Comparison of ENCODE assay signal across 8 cellular contexts in genomic region chr19:44847144-44848035, GRCh38. TPM values are rescaled to one million over a fixed set of nuclear protein-coding genes. Genes with fewer than 3 reads are reported as not detected.
DNase-seq lines count a peak whose midpoint lies in the region; FAIRE-seq and TF ChIP-seq lines count a peak whose summit lies in the region.

No MANE protein-coding gene starts in this region.

- H2BK15ac ChIP-seq in neuronal stem cell (ENCODE audit: low read length), result peak overlapping the region; percentile 65

- peak overlapping the region; percentile 96 for H3K18ac ChIP-seq in neuronal stem cell (ENCODE audit: low read length)

- no peak for TF ChIP-seq POLR2A in GM12891 (IDR thresholded peaks at IDR 0.05; ENCODE audit: low read depth, low read length)

- H3K4me2 ChIP-seq in KMS-11 (peak overlapping the region; percentile 41; the same call in 1 of the 2 replicates), neuronal stem cell (ENCODE audit: insufficient read depth, low read length, poor library complexity, severe bottlenecking) (peak overlapping the region; percentile 99)

- CTCF ChIA-PET in CD4-positive, alpha-beta memory T cell (lab: Charles Lee; ENCODE audit: partially characterized antibody), result interaction anchor here (0.8 to 3.1 kb wide), 2 partner anchors 51 to 64 kb away, joined by 3 to 16 read pairs; no protein-coding TSS in a partner anchor

- H2AFZ ChIP-seq in KMS-11 (ENCODE audit: low read depth) (no peak overlapping the region), neuronal stem cell (ENCODE audit: low read length) (peak overlapping the region; percentile 96)

- H3K4ac ChIP-seq in neuronal stem cell (ENCODE audit: low read length), result peak overlapping the region; percentile 39

- H3K9ac ChIP-seq in KMS-11 (no peak overlapping the region), neuronal stem cell (ENCODE audit: low read depth, low read length, poor library complexity) (peak overlapping the region; percentile 78)

- peak overlapping the region; percentile 47 for H3K14ac ChIP-seq in neuronal stem cell (ENCODE audit: low read length)

- H2BK12ac ChIP-seq in neuronal stem cell (ENCODE audit: low read length), result no peak overlapping the region

- no peaks in the 10 kb centered on the region for H4K20me1 ChIP-seq in KMS-11 (ENCODE audit: insufficient read depth)

- peak overlapping the region in 6 of 7 donors; percentile 38 to 90 (median 78) for H3K27ac Mint-ChIP-seq in CD4-positive, alpha-beta memory T cell
- peak overlapping the region; percentile 45 for H3K27ac Mint-ChIP-seq in activated T-helper 1 cell treated with anti-CD3 and anti-CD28 coated beads, Interleukin-12 subunit alpha, Interleukin-12 subunit beta, Interleukin-2, Interleukin-4 antibody, amounts not matched to agents 30 ng/mL and 10 ng/mL and 1 ng/mL, durations not matched to agents 14 hours and 24 hours and 36 hours

- peak overlapping the region; percentile 79 for H2AK5ac ChIP-seq in neuronal stem cell (ENCODE audit: low read depth, low read length)

- TF ChIP-seq CTCF in KMS-11 (conservative IDR thresholded peaks at IDR 0.05; ENCODE audit: low read depth, low read length), result no peak

- H3K27me3 ChIP-seq in CD4-positive, alpha-beta memory T cell (ENCODE audit: insufficient read depth, low read length), result peaks cover 9% of the 10 kb centered on the region
- H3K27me3 ChIP-seq in KMS-11 (ENCODE audit: insufficient read depth, low read depth) (peaks cover 19% of the 10 kb centered on the region), neuronal stem cell (ENCODE audit: control insufficient read depth in 3 of 3, insufficient read depth in 3 of 3, low read depth in 1 of 3, low read length in 3 of 3) (no peaks in the 10 kb centered on the region)

- intact Hi-C loops in CD4-positive, alpha-beta memory T cell (cut with micrococcal nuclease), result loop anchor here (2.0 kb wide), 1 partner anchor 43 kb away; the partner anchor contains the start of gene TOMM40
- intact Hi-C loops in activated T-helper 1 cell treated with anti-CD3 and anti-CD28 coated beads, Interleukin-12 subunit alpha, Interleukin-12 subunit beta, Interleukin-2, Interleukin-4 antibody, amounts not matched to agents 30 ng/mL and 10 ng/mL and 1 ng/mL, durations not matched to agents 14 hours and 24 hours and 36 hours (cut with micrococcal nuclease), result no loop called here

- peak overlapping the region; percentile 93 for H2BK120ac ChIP-seq in neuronal stem cell (ENCODE audit: low read depth, low read length)

- H2BK5ac ChIP-seq in neuronal stem cell (ENCODE audit: low read length), result peak overlapping the region; percentile 100

- no peak for DNase-seq in CD4-positive, alpha-beta memory T cell
- no peak for DNase-seq in activated T-helper 1 cell treated with anti-CD3 and anti-CD28 coated beads, Interleukin-12 subunit alpha, Interleukin-12 subunit beta, Interleukin-2, Interleukin-4 antibody, amounts not matched to agents 30 ng/mL and 10 ng/mL and 1 ng/mL, durations not matched to agents 14 hours and 24 hours and 36 hours (ENCODE audit: low spot score)
- DNase-seq in globus pallidus (ENCODE audit: low spot score) (peak; percentile 15), neuronal stem cell (ENCODE audit: low spot score) (peak; percentile 43), GM12891 (ENCODE audit: insufficient read length, low spot score) (no peak), DMS114 treated with DMSO at 0.1 percent for 48 hours (lab: John Stamatoyannopoulos, UW; ENCODE audit: unreplicated experiment) (no peak), GDM1 (lab: John Stamatoyannopoulos, UW) (no peak)

- no peaks in the 10 kb centered on the region for H3K36me3 ChIP-seq in CD4-positive, alpha-beta memory T cell (ENCODE audit: insufficient read depth, low read length)
- H3K36me3 ChIP-seq in KMS-11 (ENCODE audit: insufficient read depth), result no peaks in the 10 kb centered on the region
- H3K36me3 ChIP-seq in neuronal stem cell (replicated peaks in 1 of 2; ENCODE audit: control insufficient read depth in 2 of 2, insufficient read depth in 2 of 2, low read length in 2 of 2), result peaks cover 5 to 17% of the 10 kb centered on the region in 2 donors

- POLR2A ChIA-PET in CD4-positive, alpha-beta memory T cell (lab: Charles Lee; ENCODE audit: partially characterized antibody), result no interaction called here

- peaks cover 5 to 7% of the 10 kb centered on the region in 2 donors for H3K27me3 Mint-ChIP-seq in CD4-positive, alpha-beta memory T cell
- peaks cover 37% of the 10 kb centered on the region for H3K27me3 Mint-ChIP-seq in activated T-helper 1 cell treated with anti-CD3 and anti-CD28 coated beads, Interleukin-12 subunit alpha, Interleukin-12 subunit beta, Interleukin-2, Interleukin-4 antibody, amounts not matched to agents 30 ng/mL and 10 ng/mL and 1 ng/mL, durations not matched to agents 14 hours and 24 hours and 36 hours (ENCODE audit: insufficient read depth)

- no peak overlapping the region for H3K27ac ChIP-seq in CD4-positive, alpha-beta memory T cell (ENCODE audit: low read depth, low read length)
- H3K27ac ChIP-seq in KMS-11 (no peak overlapping the region), neuronal stem cell (replicated peaks; ENCODE audit: low read length) (peak overlapping the region; percentile 97)

- H3K4me1 ChIP-seq in CD4-positive, alpha-beta memory T cell (ENCODE audit: insufficient read depth, low read length), result peaks cover 31% of the 10 kb centered on the region
- H3K4me1 ChIP-seq in KMS-11 (ENCODE audit: low read depth, poor library complexity, severe bottlenecking) (peaks cover 16% of the 10 kb centered on the region), neuronal stem cell (ENCODE audit: control insufficient read depth in 2 of 2, insufficient read depth in 1 of 2, low read depth in 1 of 2, low read length in 2 of 2) (peaks cover 19 to 22% of the 10 kb centered on the region in 2 donors)

- peak overlapping the region; percentile 75 to 91 (median 88) for H3K4me3 Mint-ChIP-seq in CD4-positive, alpha-beta memory T cell
- peak overlapping the region; percentile 68 for H3K4me3 Mint-ChIP-seq in activated T-helper 1 cell treated with anti-CD3 and anti-CD28 coated beads, Interleukin-12 subunit alpha, Interleukin-12 subunit beta, Interleukin-2, Interleukin-4 antibody, amounts not matched to agents 30 ng/mL and 10 ng/mL and 1 ng/mL, durations not matched to agents 14 hours and 24 hours and 36 hours

- peak overlapping the region in 1 of 2 donors; percentile 37 for H3K4me3 ChIP-seq in CD4-positive, alpha-beta memory T cell (ENCODE audit: low read length in 2 of 2)
- H3K4me3 ChIP-seq in KMS-11 (IDR thresholded peaks at IDR 0.05; ENCODE audit: insufficient read depth, low read depth, low read length), result no peak overlapping the region
- peak overlapping the region; percentile 65 to 98 for H3K4me3 ChIP-seq in neuronal stem cell (ENCODE audit: low read length in 2 of 2)

- no peaks in the 10 kb centered on the region for H3K79me2 ChIP-seq in KMS-11 (ENCODE audit: insufficient read depth, low read depth)

- no peak for FAIRE-seq in GM12891 (lab: Jason Lieb, UNC)

- H3K36me3 Mint-ChIP-seq in CD4-positive, alpha-beta memory T cell, result peaks cover 0 to 2% of the 10 kb centered on the region in 2 donors
- no peaks in the 10 kb centered on the region for H3K36me3 Mint-ChIP-seq in activated T-helper 1 cell treated with anti-CD3 and anti-CD28 coated beads, Interleukin-12 subunit alpha, Interleukin-12 subunit beta, Interleukin-2, Interleukin-4 antibody, amounts not matched to agents 30 ng/mL and 10 ng/mL and 1 ng/mL, durations not matched to agents 14 hours and 24 hours and 36 hours (ENCODE audit: low read depth)

- peaks cover 13% of the 10 kb centered on the region for H3K79me1 ChIP-seq in neuronal stem cell (ENCODE audit: low read depth, low read length)

- no peak overlapping the region for H4K91ac ChIP-seq in neuronal stem cell (ENCODE audit: low read depth, low read length, poor library complexity)

- no peaks in the 10 kb centered on the region for H3K9me3 ChIP-seq in CD4-positive, alpha-beta memory T cell (ENCODE audit: control insufficient read depth in 1 of 2, low read length in 2 of 2)
- H3K9me3 ChIP-seq in neuronal stem cell (replicated peaks in 1 of 2; ENCODE audit: control insufficient read depth in 2 of 2, insufficient read depth in 1 of 2, low read depth in 1 of 2, low read length in 2 of 2), result no peaks in the 10 kb centered on the region

- no peak overlapping the region for H4K8ac ChIP-seq in neuronal stem cell (ENCODE audit: low read depth, low read length)

- H3K23ac ChIP-seq in neuronal stem cell (ENCODE audit: low read depth, low read length, poor library complexity), result peak overlapping the region; percentile 25

- H3K4me1 Mint-ChIP-seq in CD4-positive, alpha-beta memory T cell, result peaks cover 13 to 36% (median 24%) of the 10 kb centered on the region in 4 donors
- peaks cover 21% of the 10 kb centered on the region for H3K4me1 Mint-ChIP-seq in activated T-helper 1 cell treated with anti-CD3 and anti-CD28 coated beads, Interleukin-12 subunit alpha, Interleukin-12 subunit beta, Interleukin-2, Interleukin-4 antibody, amounts not matched to agents 30 ng/mL and 10 ng/mL and 1 ng/mL, durations not matched to agents 14 hours and 24 hours and 36 hours (ENCODE audit: low read depth)

- no CpG with 5 or more reads among the region's 47 CpGs for whole genome bisulfite sequencing in neuronal stem cell (ENCODE audit: extremely low coverage in 2 of 2, insufficient read length in 2 of 2, insufficient replicate concordance in 1 of 2), 2 donors

- peaks cover 0 to 4% (median 0%) of the 10 kb centered on the region in 8 donors for H3K9me3 Mint-ChIP-seq in CD4-positive, alpha-beta memory T cell
- no peaks in the 10 kb centered on the region for H3K9me3 Mint-ChIP-seq in activated T-helper 1 cell treated with anti-CD3 and anti-CD28 coated beads, Interleukin-12 subunit alpha, Interleukin-12 subunit beta, Interleukin-2, Interleukin-4 antibody, amounts not matched to agents 30 ng/mL and 10 ng/mL and 1 ng/mL, durations not matched to agents 14 hours and 24 hours and 36 hours

RNA-seq across cellular contexts. Expression of gene NECTIN2, which starts 1.3 kb away (rescaled TPM):
- total RNA-seq in CD4-positive, alpha-beta memory T cell, result 1 to 10 TPM in 1 of 2 experiments, under 1 TPM in 1; 0.84 to 1.7 TPM
- polyA plus RNA-seq in CD4-positive, alpha-beta memory T cell, result under 1 TPM in 1 of 2 donors, not detected in 1; 0.11 TPM
- total RNA-seq in activated T-helper 1 cell treated with anti-CD3 and anti-CD28 coated beads, Interleukin-12 subunit alpha, Interleukin-12 subunit beta, Interleukin-2, Interleukin-4 antibody, amounts not matched to agents 30 ng/mL and 10 ng/mL and 1 ng/mL, durations not matched to agents 14 hours and 24 hours and 36 hours, result 0.08 and 0.39 TPM in 2 replicates
- polyA plus RNA-seq in neuronal stem cell (2013, experiment 1 of 2), result 210 TPM
- 208 TPM for polyA plus RNA-seq in neuronal stem cell (2013, experiment 2 of 2)
- 0.18 TPM for polyA plus RNA-seq in GM12891 (2012; ENCODE audit: low read depth, missing spikeins)

RNA-seq across cellular contexts. Expression of gene BCAM, which starts 38.5 kb away (rescaled TPM):
- not detected for total RNA-seq in CD4-positive, alpha-beta memory T cell
- not detected for polyA plus RNA-seq in CD4-positive, alpha-beta memory T cell
- total RNA-seq in activated T-helper 1 cell treated with anti-CD3 and anti-CD28 coated beads, Interleukin-12 subunit alpha, Interleukin-12 subunit beta, Interleukin-2, Interleukin-4 antibody, amounts not matched to agents 30 ng/mL and 10 ng/mL and 1 ng/mL, durations not matched to agents 14 hours and 24 hours and 36 hours, result not detected in 2 replicates
- 28.4 TPM for polyA plus RNA-seq in neuronal stem cell (2013, experiment 1 of 2)
- polyA plus RNA-seq in neuronal stem cell (2013, experiment 2 of 2), result 27.8 TPM
- polyA plus RNA-seq in GM12891 (2012; ENCODE audit: low read depth, missing spikeins), result not detected

RNA-seq across cellular contexts. Expression of gene TOMM40, which starts 43.7 kb away (rescaled TPM):
- 10 to 100 TPM; 32.8 to 34.6 TPM for total RNA-seq in CD4-positive, alpha-beta memory T cell
- polyA plus RNA-seq in CD4-positive, alpha-beta memory T cell, result 10 to 100 TPM; 30.9 to 43.6 TPM
- 209 and 211 TPM in 2 replicates for total RNA-seq in activated T-helper 1 cell treated with anti-CD3 and anti-CD28 coated beads, Interleukin-12 subunit alpha, Interleukin-12 subunit beta, Interleukin-2, Interleukin-4 antibody, amounts not matched to agents 30 ng/mL and 10 ng/mL and 1 ng/mL, durations not matched to agents 14 hours and 24 hours and 36 hours
- 49.4 TPM for polyA plus RNA-seq in neuronal stem cell (2013, experiment 1 of 2)
- polyA plus RNA-seq in neuronal stem cell (2013, experiment 2 of 2), result 49.5 TPM
- 61.6 TPM for polyA plus RNA-seq in GM12891 (2012; ENCODE audit: low read depth, missing spikeins)

RNA-seq across cellular contexts. Expression of gene APOE, which starts 58.2 kb away (rescaled TPM):
- total RNA-seq in CD4-positive, alpha-beta memory T cell, result 10 to 100 TPM in 1 of 2 experiments, 1 to 10 TPM in 1; 9.0 to 11.9 TPM
- not detected for polyA plus RNA-seq in CD4-positive, alpha-beta memory T cell
- 0.41 and 0.42 TPM in 2 replicates for total RNA-seq in activated T-helper 1 cell treated with anti-CD3 and anti-CD28 coated beads, Interleukin-12 subunit alpha, Interleukin-12 subunit beta, Interleukin-2, Interleukin-4 antibody, amounts not matched to agents 30 ng/mL and 10 ng/mL and 1 ng/mL, durations not matched to agents 14 hours and 24 hours and 36 hours
- 121 TPM for polyA plus RNA-seq in neuronal stem cell (2013, experiment 1 of 2)
- polyA plus RNA-seq in neuronal stem cell (2013, experiment 2 of 2), result 119 TPM
- polyA plus RNA-seq in GM12891 (2012; ENCODE audit: low read depth, missing spikeins), result 0.64 TPM

Comparison
In these comparisons a context has a peak if more than half of its experiments do, and no peak if none do; other contexts are left out.
1. DNase-seq: peak in globus pallidus (single experiment) and neuronal stem cell (single experiment); none in CD4-positive, alpha-beta memory T cell (0 of 5), activated T-helper 1 cell treated with anti-CD3 and anti-CD28 coated beads, Interleukin-12 subunit alpha, Interleukin-12 subunit beta, Interleukin-2, Interleukin-4 antibody, amounts not matched to agents 30 ng/mL and 10 ng/mL and 1 ng/mL, durations not matched to agents 14 hours and 24 hours and 36 hours (single experiment), GM12891 (single experiment), DMS114 treated with DMSO at 0.1 percent for 48 hours (single experiment) and GDM1 (single experiment).